In the genomic region with DNA sequence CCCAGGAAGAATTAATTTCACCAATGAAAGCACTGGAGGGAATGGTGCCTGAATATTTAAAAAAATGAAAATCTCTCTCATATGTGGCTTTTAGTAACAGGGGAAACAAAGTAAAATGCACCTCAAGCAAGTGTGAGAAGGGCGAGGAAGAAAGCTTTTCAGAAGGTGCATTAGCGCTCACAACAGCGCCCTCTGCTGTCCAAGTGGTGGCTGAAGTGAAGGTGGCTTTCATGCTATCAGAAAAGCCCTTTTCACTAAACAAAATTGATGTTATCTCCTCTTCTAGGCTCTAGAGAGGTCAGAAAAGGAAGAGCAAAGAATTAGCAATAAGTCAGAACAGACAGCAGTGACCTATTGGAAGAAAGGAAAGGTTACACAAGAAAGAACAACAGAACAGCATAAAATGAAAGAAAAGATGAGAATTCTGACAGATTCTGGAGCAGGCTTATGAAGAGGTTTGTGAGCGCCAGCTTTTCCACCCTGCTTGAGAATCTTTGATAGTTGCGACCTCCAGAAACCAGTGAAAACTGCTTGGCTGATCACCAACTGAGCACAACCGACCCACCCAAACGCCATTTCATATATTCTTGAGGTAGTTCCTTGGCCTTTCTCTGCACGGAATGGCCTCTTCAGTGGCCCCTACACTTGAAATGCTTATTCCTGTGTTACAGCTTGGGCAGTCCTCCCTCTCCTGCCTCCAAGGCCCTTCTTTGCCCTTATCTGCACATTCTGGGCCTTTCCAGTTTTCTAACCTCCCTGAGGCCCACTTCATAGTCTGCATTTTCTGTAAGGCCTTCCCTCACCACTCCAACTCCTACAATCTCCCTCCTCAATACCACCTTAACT, we compare ENCODE assay signal across 8 cellular contexts. TPM values are rescaled to one million over a fixed set of nuclear protein-coding genes. Genes with fewer than 3 reads are reported as not detected.
DNase-seq lines count a peak whose midpoint lies in the region; ATAC-seq and TF ChIP-seq lines count a peak whose summit lies in the region.

No MANE protein-coding gene starts in this region.

- H3K9me3 ChIP-seq in AG04450 (ENCODE audit: control insufficient read depth, insufficient read depth, low read length) (no peaks in the 10 kb centered on the region), heart left ventricle (no peaks in the 10 kb centered on the region)

- no peaks in the 10 kb centered on the region for H3K27me3 Mint-ChIP-seq in activated naive CD4-positive, alpha-beta T cell treated with anti-CD3 and anti-CD28 coated beads for 36 hours (ENCODE audit: low read depth)

- no peak overlapping the region for H3K4me3 Mint-ChIP-seq in activated naive CD4-positive, alpha-beta T cell treated with anti-CD3 and anti-CD28 coated beads for 36 hours

- POLR2A ChIA-PET in AG04450 (lab: Yijun Ruan, JAX), result no interaction called here

- H3K4me1 Mint-ChIP-seq in activated naive CD4-positive, alpha-beta T cell treated with anti-CD3 and anti-CD28 coated beads for 36 hours (ENCODE audit: low read depth), result peaks cover 4% of the 10 kb centered on the region

- H3K27ac ChIP-seq in AG04450 (ENCODE audit: low read depth, low read length) (no peak overlapping the region), HL-60 (replicated peaks) (no peak overlapping the region), heart left ventricle (no peak overlapping the region)

- H3K36me3 Mint-ChIP-seq in activated naive CD4-positive, alpha-beta T cell treated with anti-CD3 and anti-CD28 coated beads for 36 hours (ENCODE audit: low read depth), result peaks cover 1% of the 10 kb centered on the region

- H3K36me3 ChIP-seq in heart left ventricle, result peaks cover 0 to 61% (median 22%) of the 10 kb centered on the region in 9 donors

- intact Hi-C loops in activated naive CD4-positive, alpha-beta T cell treated with anti-CD3 and anti-CD28 coated beads for 36 hours (cut with micrococcal nuclease), result loop anchor here (1.0 to 5.0 kb wide), 2 partner anchors 550 to 795 kb away; no protein-coding TSS in a partner anchor
- intact Hi-C loops in heart left ventricle (cut with DNase I), result loop anchor here in 9 of 10 donors (1.0 to 10.0 kb wide), 5 partner anchors 548 to 1278 kb away; no protein-coding TSS in a partner anchor

- TF ChIP-seq CTCF in AG04450 (IDR thresholded peaks at IDR 0.05; ENCODE audit: low read depth, low read length) (peak; percentile 95), HL-60 (IDR thresholded peaks at IDR 0.05; ENCODE audit: insufficient read depth, low read length) (peak; percentile 83), heart left ventricle (IDR thresholded peaks at IDR 0.05) (peak; percentile 73 to 96 (median 84))

- H3K9me3 Mint-ChIP-seq in activated naive CD4-positive, alpha-beta T cell treated with anti-CD3 and anti-CD28 coated beads for 36 hours, result no peaks in the 10 kb centered on the region

- H3K27ac Mint-ChIP-seq in activated naive CD4-positive, alpha-beta T cell treated with anti-CD3 and anti-CD28 coated beads for 36 hours, result no peak overlapping the region

- in situ Hi-C loops in SK-MEL-5 (cut with HindIII; ENCODE audit: low pct_unique_long_range_greater_than_20kb, low sequenced_read_pairs), result no loop called here

- H3K27me3 ChIP-seq in AG04450 (ENCODE audit: control insufficient read depth, insufficient read depth, low read length) (no peaks in the 10 kb centered on the region), HL-60 (ENCODE audit: insufficient read depth, poor library complexity, severe bottlenecking) (no peaks in the 10 kb centered on the region), heart left ventricle (no peaks in the 10 kb centered on the region)

- TF ChIP-seq POLR2A in heart left ventricle (IDR thresholded peaks at IDR 0.05), result no peak

- CTCF ChIA-PET in AG04450 (lab: Charles Lee), result interaction anchor here (0.6 to 3.2 kb wide), 19 partner anchors 9 to 1419 kb away, joined by 3 to 18 read pairs (median 4); no protein-coding TSS in a partner anchor
- CTCF ChIA-PET in activated naive CD4-positive, alpha-beta T cell treated with anti-CD3 and anti-CD28 coated beads for 36 hours (lab: Charles Lee), result interaction anchor here (0.6 to 2.2 kb wide), 12 partner anchors 10 to 550 kb away, joined by 3 to 12 read pairs (median 5); no protein-coding TSS in a partner anchor

- no peak overlapping the region for H3K4me3 ChIP-seq in AG04450 (ENCODE audit: low read depth, low read length)
- no peak overlapping the region for H3K4me3 ChIP-seq in HL-60 (replicated peaks; ENCODE audit: insufficient read depth, low read length)
- H3K4me3 ChIP-seq in heart left ventricle, result no peak overlapping the region

- 69 to 73% (median 72%) methylated on average over 8 of the region's 8 CpGs for WGBS in heart left ventricle, 4 donors

- peaks cover 0 to 9% (median 0%) of the 10 kb centered on the region in 12 donors for H3K4me1 ChIP-seq in heart left ventricle

- peak; percentile 61 for ATAC-seq in GM18508 (IDR thresholded peaks at IDR 0.05; ENCODE audit: insufficient read depth, unreplicated experiment)
- ATAC-seq in heart left ventricle, result peak in 1 of 4 donors; percentile 54
- no peak for ATAC-seq in GM19397 (IDR thresholded peaks at IDR 0.05; ENCODE audit: unreplicated experiment)

- DNase-seq in AG04450 (ENCODE audit: low read depth, low spot score) (no peak), HL-60 (ENCODE audit: low read depth in 1 of 2, low spot score in 1 of 2) (peak; percentile 6 to 32), SK-MEL-5 (ENCODE audit: low read depth, low spot score) (peak; percentile 64), heart left ventricle (peak; percentile 44 to 75 (median 60)), renal cortical epithelial cell (ENCODE audit: low read depth) (peak; percentile 39)
- DNase-seq in activated naive CD4-positive, alpha-beta T cell treated with anti-CD3 and anti-CD28 coated beads for 36 hours, result peak; percentile 86

RNA-seq across cellular contexts. Expression of gene SMLR1, which starts 45.3 kb away (rescaled TPM):
- polyA plus RNA-seq in AG04450 (2011; rRNA removed) (not detected in 2 replicates), heart left ventricle (not detected)
- not detected in 2 replicates for polyA minus RNA-seq in AG04450 (2011; rRNA and poly(A)+ RNA removed)
- total RNA-seq in SK-MEL-5 (2014; rRNA removed; shearing (Covaris generic)), result not detected in 2 replicates
- not detected in 2 replicates for polyA plus RNA-seq in SK-MEL-5 (2015; cell fraction: cytosol; rRNA removed)
- polyA plus RNA-seq in SK-MEL-5 (2015; cell fraction: nucleus; rRNA removed), result not detected in 2 replicates
- not detected for total RNA-seq in activated naive CD4-positive, alpha-beta T cell treated with anti-CD3 and anti-CD28 coated beads for 36 hours
- total RNA-seq in heart left ventricle (not detected), renal cortical epithelial cell (not detected in 2 replicates)
